Comparison of ENCODE assay signal across 8 cellular contexts in genomic region chr9:86354882-86355399, GRCh38. TPM values are rescaled to one million over a fixed set of nuclear protein-coding genes. Genes with fewer than 3 reads are reported as not detected.
DNase-seq lines count a peak whose midpoint lies in the region; ATAC-seq, FAIRE-seq and TF ChIP-seq lines count a peak whose summit lies in the region.

No MANE protein-coding gene starts in this region.

- H3K9me3 Mint-ChIP-seq in CD8-positive, alpha-beta memory T cell, result no peaks in the 10 kb centered on the region

- H3K4me3 Mint-ChIP-seq in CD8-positive, alpha-beta memory T cell, result peak overlapping the region; percentile 95 to 99 (median 98)

- peak overlapping the region; percentile 78 for H3K27ac ChIP-seq in CD8-positive, alpha-beta memory T cell (ENCODE audit: low read depth, low read length)
- H3K27ac ChIP-seq in breast epithelium (peak overlapping the region; percentile 92 to 99), lower lobe of right lung (peak overlapping the region; percentile 95)

- no peak for ATAC-seq in lower lobe of right lung

- TF ChIP-seq POLR2A in breast epithelium (IDR thresholded peaks at IDR 0.05), result no peak

- FAIRE-seq in urothelium cell line (lab: Jason Lieb, UNC), result no peak

- H3K9me3 ChIP-seq in CD8-positive, alpha-beta memory T cell (ENCODE audit: low read length), result no peaks in the 10 kb centered on the region
- H3K9me3 ChIP-seq in breast epithelium (no peaks in the 10 kb centered on the region), lower lobe of right lung (no peaks in the 10 kb centered on the region)

- H3K27me3 Mint-ChIP-seq in CD8-positive, alpha-beta memory T cell, result peaks cover 0 to 2% of the 10 kb centered on the region in 2 donors

- no peaks in the 10 kb centered on the region for H3K27me3 ChIP-seq in CD8-positive, alpha-beta memory T cell (ENCODE audit: insufficient read depth, low read length, poor library complexity, severe bottlenecking)
- H3K27me3 ChIP-seq in breast epithelium (no peaks in the 10 kb centered on the region), lower lobe of right lung (ENCODE audit: low read depth) (no peaks in the 10 kb centered on the region)

- no peak for TF ChIP-seq CTCF in LNCaP clone FGC (IDR thresholded peaks at IDR 0.05; ENCODE audit: control insufficient read depth, extremely low read depth, insufficient read depth)
- peak in 1 of 3 donors; percentile 31 for TF ChIP-seq CTCF in breast epithelium (IDR thresholded peaks at IDR 0.05)
- TF ChIP-seq CTCF in lower lobe of right lung (IDR thresholded peaks at IDR 0.05), result no peak

- H3K27ac Mint-ChIP-seq in CD8-positive, alpha-beta memory T cell, result peak overlapping the region; percentile 81 to 99 (median 94)

- peaks cover 27% of the 10 kb centered on the region for H3K4me1 ChIP-seq in CD8-positive, alpha-beta memory T cell (ENCODE audit: insufficient read depth, low read length)
- H3K4me1 ChIP-seq in breast epithelium, result peaks cover 0 to 12% of the 10 kb centered on the region in 2 donors
- peaks cover 43% of the 10 kb centered on the region for H3K4me1 ChIP-seq in lower lobe of right lung

- DNase-seq in CD8-positive, alpha-beta memory T cell, result no peak
- DNase-seq in LNCaP clone FGC (ENCODE audit: low read depth) (no peak), breast epithelium (ENCODE audit: low spot score in 2 of 2) (no peak), lower lobe of right lung (no peak), urothelium cell line (ENCODE audit: low spot score) (peak; percentile 20), NCI-H524 (lab: John Stamatoyannopoulos, UW) (no peak), NCI-H2081 treated with DMSO at 0.1 percent for 48 hours (lab: John Stamatoyannopoulos, UW) (no peak)
- DNase-seq in stimulated activated CD4-positive, alpha-beta T cell treated with anti-CD3 and anti-CD28 coated beads, Interleukin-2, amount 100 ng/mL, for 24 hours, result no peak

- POLR2A ChIA-PET in CD8-positive, alpha-beta memory T cell (lab: Charles Lee), result no interaction called here

- peaks cover 35 to 54% (median 48%) of the 10 kb centered on the region in 3 donors for H3K4me1 Mint-ChIP-seq in CD8-positive, alpha-beta memory T cell

- H3K36me3 Mint-ChIP-seq in CD8-positive, alpha-beta memory T cell, result peaks cover 5 to 29% (median 11%) of the 10 kb centered on the region in 3 donors

- CTCF ChIA-PET in CD8-positive, alpha-beta memory T cell (lab: Charles Lee), result no interaction called here

- peak overlapping the region; percentile 99 for H3K4me3 ChIP-seq in CD8-positive, alpha-beta memory T cell (ENCODE audit: low read length)
- H3K4me3 ChIP-seq in LNCaP clone FGC (ENCODE audit: low read depth, low read length) (peak overlapping the region; percentile 94), breast epithelium (peak overlapping the region; percentile 62 to 96 (median 95)), lower lobe of right lung (peak overlapping the region; percentile 96)

- intact Hi-C loops in breast epithelium (cut with DNase I; ENCODE audit: low total_unique reads), result no loop called here
- intact Hi-C loops in lower lobe of right lung (cut with DNase I), result no loop called here

- H3K36me3 ChIP-seq in CD8-positive, alpha-beta memory T cell (ENCODE audit: insufficient read depth, low read length), result no peaks in the 10 kb centered on the region
- no peaks in the 10 kb centered on the region for H3K36me3 ChIP-seq in breast epithelium
- peaks cover 17% of the 10 kb centered on the region for H3K36me3 ChIP-seq in lower lobe of right lung

RNA-seq across cellular contexts. Expression of gene TUT7, which starts 0.7 kb away (rescaled TPM):
- total RNA-seq in CD8-positive, alpha-beta memory T cell, result 10 to 100 TPM; 34.2 to 36.0 TPM
- 26.1 TPM for polyA plus RNA-seq in CD8-positive, alpha-beta memory T cell
- total RNA-seq in breast epithelium (10 to 100 TPM; 59.5 to 95.4 (median 65.2) TPM), lower lobe of right lung (37.7 TPM)
